Comparison of ENCODE assay signal across 8 cellular contexts in the genomic region with DNA sequence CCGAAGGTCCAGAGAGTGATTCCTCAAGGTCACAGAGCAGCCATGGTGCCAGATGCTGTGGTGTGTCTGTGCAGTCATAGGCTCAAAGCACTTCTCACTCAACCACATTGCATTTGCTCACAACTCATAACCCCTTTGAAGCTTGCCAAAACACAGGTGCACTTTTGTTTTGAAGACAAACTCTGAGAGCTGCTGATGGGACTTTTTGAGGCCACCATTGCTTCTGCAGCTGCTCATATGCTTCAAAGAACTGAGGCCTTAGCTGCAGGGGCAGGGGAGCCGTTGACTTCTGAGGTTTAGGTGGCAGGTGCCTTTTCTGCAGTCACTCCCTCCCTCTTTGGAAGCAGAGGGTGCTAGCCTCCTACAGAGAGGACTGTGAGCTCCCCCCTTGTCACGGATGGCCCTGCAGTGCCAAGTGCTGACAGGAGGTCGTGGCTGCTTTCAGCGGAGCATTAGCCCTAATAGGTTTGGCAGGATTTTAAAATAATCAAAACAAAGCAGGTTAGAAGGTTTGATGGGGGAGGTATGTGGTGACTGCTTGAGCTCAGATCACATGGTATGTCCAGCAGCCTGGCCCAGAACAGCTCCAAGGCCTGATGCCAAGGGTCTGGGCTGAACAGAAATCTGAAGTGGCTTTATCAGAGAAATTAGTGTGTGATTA.
DNase-seq lines count a peak whose midpoint lies in the region; ATAC-seq and TF ChIP-seq lines count a peak whose summit lies in the region.

No MANE protein-coding gene starts in this region.

- H3K36me3 Mint-ChIP-seq in activated T-helper 2 cell treated with anti-CD3 and anti-CD28 coated beads, Interferon-gamma antibody, Interleukin-2, Interleukin-4, amounts not matched to agents 10 μg/mL and 5 μg/mL and 100 μg/mL, durations not matched to agents 14 hours and 24 hours and 36 hours (ENCODE audit: low read depth), result no peaks in the 10 kb centered on the region
- no peaks in the 10 kb centered on the region for H3K36me3 Mint-ChIP-seq in nephron progenitor cell (ENCODE audit: low read depth)

- no peak overlapping the region for H3K27ac Mint-ChIP-seq in activated T-helper 2 cell treated with anti-CD3 and anti-CD28 coated beads, Interferon-gamma antibody, Interleukin-2, Interleukin-4, amounts not matched to agents 10 μg/mL and 5 μg/mL and 100 μg/mL, durations not matched to agents 14 hours and 24 hours and 36 hours
- no peak overlapping the region for H3K27ac Mint-ChIP-seq in nephron progenitor cell

- peak; percentile 61 for ATAC-seq in GM19372 (IDR thresholded peaks at IDR 0.05; ENCODE audit: low read depth, unreplicated experiment)
- ATAC-seq in sciatic nerve, result peak; percentile 34

- no peak for TF ChIP-seq CTCF in nephron progenitor cell (IDR thresholded peaks at IDR 0.05)

- peak; percentile 5 for DNase-seq in NCI-H446 treated with DMSO at 0.1 percent for 48 hours (lab: John Stamatoyannopoulos, UW)
- DNase-seq in activated T-helper 2 cell treated with anti-CD3 and anti-CD28 coated beads, Interferon-gamma antibody, Interleukin-2, Interleukin-4, amounts not matched to agents 10 μg/mL and 5 μg/mL and 100 μg/mL, durations not matched to agents 14 hours and 24 hours and 36 hours (ENCODE audit: low spot score), result peak; percentile 11
- no peak for DNase-seq in sciatic nerve (ENCODE audit: low spot score)
- DNase-seq in NOMO-1 (lab: John Stamatoyannopoulos, UW; ENCODE audit: unreplicated experiment in 2 of 2), result no peak
- DNase-seq in cerebellar cortex (ENCODE audit: low spot score), result no peak
- no peak for DNase-seq in occipital lobe (lab: John Stamatoyannopoulos, UW)
- no peak for DNase-seq in nephron progenitor cell

- no peak overlapping the region for H3K4me3 Mint-ChIP-seq in activated T-helper 2 cell treated with anti-CD3 and anti-CD28 coated beads, Interferon-gamma antibody, Interleukin-2, Interleukin-4, amounts not matched to agents 10 μg/mL and 5 μg/mL and 100 μg/mL, durations not matched to agents 14 hours and 24 hours and 36 hours (ENCODE audit: low read depth)
- H3K4me3 Mint-ChIP-seq in nephron progenitor cell, result no peak overlapping the region

- intact Hi-C loops in activated T-helper 2 cell treated with anti-CD3 and anti-CD28 coated beads, Interferon-gamma antibody, Interleukin-2, Interleukin-4, amounts not matched to agents 10 μg/mL and 5 μg/mL and 100 μg/mL, durations not matched to agents 14 hours and 24 hours and 36 hours (cut with micrococcal nuclease), result no loop called here
- intact Hi-C loops in sciatic nerve (cut with DNase I), result no loop called here

- H3K4me1 Mint-ChIP-seq in activated T-helper 2 cell treated with anti-CD3 and anti-CD28 coated beads, Interferon-gamma antibody, Interleukin-2, Interleukin-4, amounts not matched to agents 10 μg/mL and 5 μg/mL and 100 μg/mL, durations not matched to agents 14 hours and 24 hours and 36 hours (ENCODE audit: low read depth), result peaks cover 12% of the 10 kb centered on the region
- peaks cover 17% of the 10 kb centered on the region for H3K4me1 Mint-ChIP-seq in nephron progenitor cell

- peaks cover 5% of the 10 kb centered on the region for H3K9me3 Mint-ChIP-seq in activated T-helper 2 cell treated with anti-CD3 and anti-CD28 coated beads, Interferon-gamma antibody, Interleukin-2, Interleukin-4, amounts not matched to agents 10 μg/mL and 5 μg/mL and 100 μg/mL, durations not matched to agents 14 hours and 24 hours and 36 hours
- peaks cover 5% of the 10 kb centered on the region for H3K9me3 Mint-ChIP-seq in nephron progenitor cell

- no peaks in the 10 kb centered on the region for H3K27me3 Mint-ChIP-seq in activated T-helper 2 cell treated with anti-CD3 and anti-CD28 coated beads, Interferon-gamma antibody, Interleukin-2, Interleukin-4, amounts not matched to agents 10 μg/mL and 5 μg/mL and 100 μg/mL, durations not matched to agents 14 hours and 24 hours and 36 hours (ENCODE audit: low read depth)
- H3K27me3 Mint-ChIP-seq in nephron progenitor cell (ENCODE audit: low read depth, poor library complexity), result no peaks in the 10 kb centered on the region

Comparison
In these comparisons a context has a peak if more than half of its experiments do, and no peak if none do; other contexts are left out.
1. DNase-seq: peak in NCI-H446 treated with DMSO at 0.1 percent for 48 hours (single experiment) and activated T-helper 2 cell treated with anti-CD3 and anti-CD28 coated beads, Interferon-gamma antibody, Interleukin-2, Interleukin-4, amounts not matched to agents 10 μg/mL and 5 μg/mL and 100 μg/mL, durations not matched to agents 14 hours and 24 hours and 36 hours (single experiment); none in sciatic nerve (single experiment), NOMO-1 (0 of 2), cerebellar cortex (single experiment), occipital lobe (single experiment) and nephron progenitor cell (single experiment).